Comparison of ENCODE assay signal across 8 cellular contexts in the genomic region with DNA sequence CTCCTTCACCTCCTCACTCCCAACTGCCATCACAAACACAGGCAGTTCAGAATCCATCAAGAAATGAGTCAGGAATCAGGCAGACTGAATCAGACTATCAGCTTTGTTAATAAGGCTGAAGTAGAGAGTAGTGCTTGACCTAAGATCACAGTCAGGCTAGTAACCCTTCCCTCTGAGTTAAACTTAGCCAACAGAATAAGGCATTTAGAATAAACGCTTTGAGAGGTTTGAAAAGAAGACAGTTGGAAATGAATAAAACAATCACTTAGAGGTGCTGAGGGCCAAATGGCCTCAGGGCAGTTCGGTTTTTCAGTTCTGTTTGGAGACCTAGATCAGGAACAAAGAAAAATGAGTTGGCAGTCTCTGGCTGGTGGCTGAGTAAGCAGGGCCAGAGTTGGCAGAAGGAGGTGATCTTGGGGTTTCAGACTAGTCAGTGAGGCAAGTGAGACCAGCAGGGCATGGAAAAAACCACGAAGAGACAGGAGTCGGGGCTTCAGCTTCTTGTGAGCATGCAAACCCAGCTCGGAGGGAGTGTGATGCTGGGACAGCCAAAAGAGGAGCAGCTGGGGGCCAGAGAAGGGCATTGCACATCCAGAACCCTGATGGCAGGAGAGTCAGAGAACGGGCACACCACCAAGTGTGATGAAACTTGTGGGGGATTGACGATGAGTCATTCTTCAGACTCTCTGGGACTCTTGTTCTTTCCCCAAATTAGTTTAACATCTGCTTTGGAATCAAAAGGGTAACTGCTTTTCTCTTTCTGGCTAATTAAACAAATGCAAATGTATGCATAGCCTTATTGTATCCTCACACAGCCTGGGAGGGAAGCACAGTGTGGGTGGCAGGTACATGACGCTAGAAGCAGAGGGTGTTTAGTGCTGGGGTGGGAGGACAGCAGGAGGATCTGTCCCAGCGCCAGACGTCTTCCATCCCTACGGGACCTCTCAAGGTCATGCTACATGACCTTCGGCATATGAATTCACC. TPM values are rescaled to one million over a fixed set of nuclear protein-coding genes. Genes with fewer than 3 reads are reported as not detected.
DNase-seq lines count a peak whose midpoint lies in the region; ATAC-seq, FAIRE-seq and TF ChIP-seq lines count a peak whose summit lies in the region.

No MANE protein-coding gene starts in this region.

- TF ChIP-seq CTCF in NB4 (IDR thresholded peaks at IDR 0.05; ENCODE audit: low read depth, low read length) (no peak), astrocyte of the spinal cord (IDR thresholded peaks at IDR 0.05; ENCODE audit: low read depth, low read length) (no peak), kidney (IDR thresholded peaks at IDR 0.05; ENCODE audit: borderline replicate concordance, extremely low read depth, insufficient read depth) (no peak)

- no peak for TF ChIP-seq POLR2A in NB4 (IDR thresholded peaks at IDR 0.05; ENCODE audit: extremely low read depth, insufficient read length)

- no peaks in the 10 kb centered on the region for H3K27me3 ChIP-seq in BLaER1 treated with 17β-estradiol and CSF1 and Interleukin-3, amounts not matched to agents 10 nM and 100 nM

- intact Hi-C loops in kidney (cut with DNase I): no loop called here

- peaks cover 14 to 69% (median 47%) of the 10 kb centered on the region in 10 experiments for H3K4me1 ChIP-seq in BLaER1 treated with 17β-estradiol and CSF1 and Interleukin-3, amounts not matched to agents 10 nM and 100 nM
- no peaks in the 10 kb centered on the region for H3K4me1 ChIP-seq in kidney (ENCODE audit: control insufficient read depth in 1 of 2, insufficient read depth in 1 of 2, low read depth in 1 of 2, low read length in 2 of 2)

- peak; percentile 69 for ATAC-seq in GM19463 (IDR thresholded peaks at IDR 0.05; ENCODE audit: unreplicated experiment)
- ATAC-seq in GM18519 (IDR thresholded peaks at IDR 0.05; ENCODE audit: low FRiP score, unreplicated experiment): no peak
- ATAC-seq in HG02840 (IDR thresholded peaks at IDR 0.05; ENCODE audit: low FRiP score, unreplicated experiment): no peak

- peak overlapping the region; percentile 48 to 87 (median 85) for H3K4me2 ChIP-seq in BLaER1 treated with 17β-estradiol and CSF1 and Interleukin-3, amounts not matched to agents 10 nM and 100 nM

- peaks cover 0 to 14% (median 4%) of the 10 kb centered on the region in 11 experiments; a peak in 8 of 22 replicates for H3K9me3 ChIP-seq in BLaER1 treated with 17β-estradiol and CSF1 and Interleukin-3, amounts not matched to agents 10 nM and 100 nM (replicated peaks in 1 of 11)
- H3K9me3 ChIP-seq in kidney (ENCODE audit: control insufficient read depth in 1 of 2, low read length in 2 of 2): no peaks in the 10 kb centered on the region

- H3K27ac ChIP-seq in BLaER1 treated with 17β-estradiol and CSF1 and Interleukin-3, amounts not matched to agents 10 nM and 100 nM: peak overlapping the region; percentile 55 to 92 (median 88); a peak in 21 of 22 replicates
- H3K27ac ChIP-seq in kidney (ENCODE audit: low read depth in 2 of 2, low read length in 2 of 2) (peak overlapping the region in 1 of 2 donors; percentile 20), substantia nigra (ENCODE audit: low read depth, low read length, poor library complexity, severe bottlenecking) (peak overlapping the region; percentile 66)

- H3K4me3 ChIP-seq in BLaER1 treated with 17β-estradiol and CSF1 and Interleukin-3, amounts not matched to agents 10 nM and 100 nM: peak overlapping the region in 4 of 10 experiments; percentile 2 to 31 (median 24); a peak in 3 of 20 replicates
- H3K4me3 ChIP-seq in NB4 (ENCODE audit: low read depth, low read length) (peak overlapping the region; percentile 35), astrocyte of the spinal cord (ENCODE audit: low read depth, low read length) (no peak overlapping the region), kidney (ENCODE audit: low read length in 2 of 2) (no peak overlapping the region)

- no peak for FAIRE-seq in kidney (lab: Jason Lieb, UNC)

- in situ Hi-C loops in astrocyte of the spinal cord (cut with HindIII; ENCODE audit: low sequenced_read_pairs): no loop called here

- no peaks in the 10 kb centered on the region for H4K20me1 ChIP-seq in BLaER1 treated with 17β-estradiol and CSF1 and Interleukin-3, amounts not matched to agents 10 nM and 100 nM

- H3K36me3 ChIP-seq in BLaER1 treated with 17β-estradiol and CSF1 and Interleukin-3, amounts not matched to agents 10 nM and 100 nM: no peaks in the 10 kb centered on the region
- no peaks in the 10 kb centered on the region for H3K36me3 ChIP-seq in kidney (ENCODE audit: control insufficient read depth in 1 of 2, insufficient read depth in 2 of 2, low read length in 2 of 2)

- peak; percentile 99 for DNase-seq in NB4 (ENCODE audit: low read depth)
- peak; percentile 85 for DNase-seq in astrocyte of the spinal cord (ENCODE audit: low read depth, low spot score)
- peak; percentile 90 for DNase-seq in kidney
- DNase-seq in substantia nigra (lab: John Stamatoyannopoulos, UW): peak in 39 of 49 donors; percentile 13 to 81 (median 51)

- peak overlapping the region in 10 of 11 experiments; percentile 52 to 81 (median 74); a peak in 19 of 22 replicates for H3K9ac ChIP-seq in BLaER1 treated with 17β-estradiol and CSF1 and Interleukin-3, amounts not matched to agents 10 nM and 100 nM
- no peak overlapping the region for H3K9ac ChIP-seq in kidney (ENCODE audit: low read length in 2 of 2)

RNA-seq across cellular contexts. Expression of a gene that starts 54.8 kb away (rescaled TPM):
- 29.1 TPM for total RNA-seq in kidney
- polyA plus RNA-seq in kidney (ENCODE audit: insufficient read depth, low read depth, low replicate concordance): 7.6 TPM

Comparison
In these comparisons a context has a peak if more than half of its experiments do, and no peak if none do; other contexts are left out.
1. H3K9ac ChIP-seq: peak in BLaER1 treated with 17β-estradiol and CSF1 and Interleukin-3, amounts not matched to agents 10 nM and 100 nM (10 of 11); none in kidney (0 of 2).
2. Peak in every context shown above with its lines, with median percentiles within 50 percentile points of each other: DNase-seq.